Comparison of ENCODE assay signal across 13 cellular contexts in the genomic region with DNA sequence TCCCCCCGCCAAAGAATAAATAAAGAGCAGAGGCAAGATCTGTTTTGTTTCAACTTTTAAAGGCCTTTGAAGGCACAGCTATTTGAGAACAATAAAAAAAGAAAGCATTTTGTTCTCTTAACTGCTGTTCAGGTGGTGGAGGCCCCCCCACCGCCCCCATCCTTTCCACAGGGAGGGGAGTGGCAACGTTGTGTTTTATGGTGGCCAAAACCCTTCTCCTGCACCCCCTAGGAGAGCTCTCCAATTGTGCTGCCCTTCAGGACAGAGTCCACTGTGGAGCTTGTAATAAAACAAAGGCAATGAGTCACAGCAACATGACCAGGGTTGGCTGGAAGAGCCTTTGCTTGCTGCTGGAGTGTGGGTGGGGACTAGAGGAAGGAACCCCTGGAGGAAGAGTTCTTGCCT.
A peak's percentile ranks its signal among the peaks of the same experiment; 100 is the strongest.
DNase-seq lines count a peak whose midpoint lies in the region; ATAC-seq and TF ChIP-seq lines count a peak whose summit lies in the region.
"Had no signal": no experiment of that assay in that cellular context is flagged by ENCODE, and none has a peak within 500 bp of the region (broad histone marks: within the 10 kb centered on the region; RNA-seq: fewer than 3 reads in every experiment).

No MANE protein-coding gene starts in this region.

- no peak overlapping the region for H3K4me3 Mint-ChIP-seq in natural killer cell treated with Interleukin-12 subunit alpha and Interleukin-12 subunit beta and Interleukin-15 and Interleukin-18, amount 100 ng/mL, for 72 hours

- no peak overlapping the region for H2AFZ ChIP-seq in PC-3 (ENCODE audit: low read length)
- H2AFZ ChIP-seq in fibroblast of lung (ENCODE audit: low read length): no peak overlapping the region

- H3K27ac Mint-ChIP-seq in natural killer cell treated with Interleukin-12 subunit alpha and Interleukin-12 subunit beta and Interleukin-15 and Interleukin-18, amount 100 ng/mL, for 72 hours: no peak overlapping the region

- no peaks in the 10 kb centered on the region for H3K79me2 ChIP-seq in PC-3 (ENCODE audit: low read length)
- no peaks in the 10 kb centered on the region for H3K79me2 ChIP-seq in fibroblast of lung (ENCODE audit: control insufficient read depth, insufficient read depth, low read length)

- no peak overlapping the region for H3K4me2 ChIP-seq in PC-3 (ENCODE audit: low read length)
- no peak overlapping the region for H3K4me2 ChIP-seq in fibroblast of lung (ENCODE audit: extremely low read depth, insufficient read depth, low read length)

- H3K9me3 ChIP-seq in PC-3 (ENCODE audit: low read length) (no peaks in the 10 kb centered on the region), fibroblast of lung (ENCODE audit: control insufficient read depth, insufficient read depth, low read depth, low read length) (no peaks in the 10 kb centered on the region)
- H3K9me3 ChIP-seq: Caco-2 had no signal

- TF ChIP-seq CTCF in PC-3 (conservative IDR thresholded peaks at IDR 0.05; ENCODE audit: low read depth, low read length) (no peak), fibroblast of lung (conservative IDR thresholded peaks at IDR 0.05 in 1 of 2, IDR thresholded peaks at IDR 0.05 in 1 of 2; ENCODE audit: low read depth in 1 of 2, low read length in 2 of 2) (no peak)

- BruUV-seq in PC-3 (replicated peaks; lab: Mats Ljungman, UMichigan): no TSS peak

- POLR2A ChIA-PET in PC-3 (lab: Charles Lee; ENCODE audit: unreplicated experiment): no interaction called here

- CTCF ChIA-PET in PC-3 (lab: Charles Lee): no interaction called here

- DNase-seq in DMS53 (lab: John Stamatoyannopoulos, UW): peak; percentile 40
- peak; percentile 66 for DNase-seq in PC-3
- DNase-seq in fibroblast of lung (ENCODE audit: low read depth in 2 of 2): peak; percentile 68 to 75
- peak; percentile 65 for DNase-seq in renal cortical epithelial cell (ENCODE audit: low read depth)
- no peak for DNase-seq in natural killer cell treated with Interleukin-12 subunit alpha and Interleukin-12 subunit beta and Interleukin-15 and Interleukin-18, amount 100 ng/mL, for 72 hours (ENCODE audit: low spot score)
- no peak for DNase-seq in T1000 (lab: John Stamatoyannopoulos, UW)
- DNase-seq in stimulated activated CD4-positive, alpha-beta T cell treated with anti-CD3 and anti-CD28 coated beads, Interleukin-1b, Interleukin-23, amount 100 ng/mL, for 48 hours: no peak
- no peak for DNase-seq in activated gamma-delta T cell treated with Interleukin-2 at 50 U/mL for 16 hours
- DNase-seq: activated CD4-positive, CD25-positive, alpha-beta regulatory T cell treated with anti-CD3 and anti-CD28 coated beads, Interleukin-2, amount 50 U/mL, for 72 hours; activated naive CD4-positive, alpha-beta T cell treated with Interleukin-2 at 50 U/mL for 16 hours had no signal

- H3F3A ChIP-seq in PC-3 (ENCODE audit: low read length, unreplicated experiment): no peaks in the 10 kb centered on the region

- no peak overlapping the region for H3K4me3 ChIP-seq in PC-3 (ENCODE audit: low read length)
- H3K4me3 ChIP-seq in fibroblast of lung (replicated peaks in 1 of 4; ENCODE audit: control extremely low read depth in 1 of 4, insufficient read depth in 1 of 4, low read depth in 3 of 4, low read length in 4 of 4): no peak overlapping the region
- H3K4me3 ChIP-seq: K562 had no signal

- peaks cover 8% of the 10 kb centered on the region for H3K9me3 Mint-ChIP-seq in natural killer cell treated with Interleukin-12 subunit alpha and Interleukin-12 subunit beta and Interleukin-15 and Interleukin-18, amount 100 ng/mL, for 72 hours

- peak; percentile 90 for ATAC-seq in PC-3
- ATAC-seq in natural killer cell treated with Interleukin-12 subunit alpha and Interleukin-12 subunit beta and Interleukin-15 and Interleukin-18, amount 100 ng/mL, for 72 hours: no peak
- ATAC-seq: K562, left lobe of liver had no signal

- H3K27ac ChIP-seq in PC-3 (ENCODE audit: low read length) (no peak overlapping the region), fibroblast of lung (ENCODE audit: insufficient read depth, low read length) (no peak overlapping the region)

- no peaks in the 10 kb centered on the region for H3K4me1 ChIP-seq in PC-3 (ENCODE audit: insufficient read depth, low read length)
- no peaks in the 10 kb centered on the region for H3K4me1 ChIP-seq in fibroblast of lung (ENCODE audit: control insufficient read depth, extremely low read depth, insufficient read depth, low read length)

- 0 out of 2 replicates have a peak, but pooled peaks cover 4% of the 10 kb centered on the region for H3K9me2 ChIP-seq in PC-3 (replicated peaks; ENCODE audit: low read length)

- H3K27me3 Mint-ChIP-seq in natural killer cell treated with Interleukin-12 subunit alpha and Interleukin-12 subunit beta and Interleukin-15 and Interleukin-18, amount 100 ng/mL, for 72 hours: peaks cover 0 to 6% of the 10 kb centered on the region in 2 donors

- H4K20me1 ChIP-seq in PC-3 (ENCODE audit: low read length): no peaks in the 10 kb centered on the region
- H4K20me1 ChIP-seq in fibroblast of lung (ENCODE audit: control insufficient read depth, extremely low read depth, insufficient read depth, low read length): no peaks in the 10 kb centered on the region

- intact Hi-C loops in PC-3 (cut with micrococcal nuclease): no loop called here

- H3K9ac ChIP-seq in PC-3 (ENCODE audit: low read length) (no peak overlapping the region), fibroblast of lung (ENCODE audit: insufficient read depth, low read length) (no peak overlapping the region)

- peaks cover 6% of the 10 kb centered on the region for H3K36me3 Mint-ChIP-seq in natural killer cell treated with Interleukin-12 subunit alpha and Interleukin-12 subunit beta and Interleukin-15 and Interleukin-18, amount 100 ng/mL, for 72 hours

- peaks cover 44% of the 10 kb centered on the region for H3K27me3 ChIP-seq in PC-3 (ENCODE audit: low read length)
- H3K27me3 ChIP-seq in fibroblast of lung (ENCODE audit: control insufficient read depth, insufficient read depth, low read length): no peaks in the 10 kb centered on the region

- H3K36me3 ChIP-seq in PC-3 (ENCODE audit: low read depth, low read length) (no peaks in the 10 kb centered on the region), fibroblast of lung (ENCODE audit: control insufficient read depth, insufficient read depth, low read length) (no peaks in the 10 kb centered on the region)

- no peaks in the 10 kb centered on the region for H3K4me1 Mint-ChIP-seq in natural killer cell treated with Interleukin-12 subunit alpha and Interleukin-12 subunit beta and Interleukin-15 and Interleukin-18, amount 100 ng/mL, for 72 hours (ENCODE audit: low read depth in 2 of 2)

Comparison
In these comparisons a context has a peak if more than half of its experiments do, and no peak if none do; other contexts are left out.
1. DNase-seq: peak in DMS53 (single experiment), PC-3 (single experiment), fibroblast of lung (2 of 2) and renal cortical epithelial cell (single experiment); none in natural killer cell treated with Interleukin-12 subunit alpha and Interleukin-12 subunit beta and Interleukin-15 and Interleukin-18, amount 100 ng/mL, for 72 hours (single experiment), T1000 (single experiment), stimulated activated CD4-positive, alpha-beta T cell treated with anti-CD3 and anti-CD28 coated beads, Interleukin-1b, Interleukin-23, amount 100 ng/mL, for 48 hours (single experiment) and activated gamma-delta T cell treated with Interleukin-2 at 50 U/mL for 16 hours (single experiment).